In genomic region chr2:33489835-33490431, GRCh38 we compare ENCODE assay signal across 17 cellular contexts.
DNase-seq lines count a peak whose midpoint lies in the region; ATAC-seq and TF ChIP-seq lines count a peak whose summit lies in the region.
"Had no signal": no experiment of that assay in that cellular context is flagged by ENCODE, and none has a peak within 500 bp of the region (broad histone marks: within the 10 kb centered on the region; RNA-seq: fewer than 3 reads in every experiment).

No MANE protein-coding gene starts in this region.

- no peaks in the 10 kb centered on the region for H3K27me3 Mint-ChIP-seq in memory B cell

- H3K9me3 Mint-ChIP-seq in memory B cell, result peaks cover 2% of the 10 kb centered on the region

- peaks cover 17 to 48% (median 29%) of the 10 kb centered on the region in 11 experiments for H3K9me3 ChIP-seq in BLaER1 treated with 17β-estradiol and CSF1 and Interleukin-3, amounts not matched to agents 10 nM and 100 nM (replicated peaks in 1 of 11)
- H3K9me3 ChIP-seq in OCI-LY3 (ENCODE audit: insufficient read depth, low read length), result peaks cover 5% of the 10 kb centered on the region; the same call in 1 of the 2 replicates

- H3K27ac Mint-ChIP-seq in memory B cell, result peak overlapping the region; percentile 78

- H3K4me1 ChIP-seq in BLaER1 treated with 17β-estradiol and CSF1 and Interleukin-3, amounts not matched to agents 10 nM and 100 nM, result peaks cover 10 to 69% (median 25%) of the 10 kb centered on the region in 10 experiments; a peak in 19 of 20 replicates
- H3K4me1 ChIP-seq in OCI-LY3 (ENCODE audit: low read length), result peaks cover 99% of the 10 kb centered on the region

- H3K9ac ChIP-seq in BLaER1 treated with 17β-estradiol and CSF1 and Interleukin-3, amounts not matched to agents 10 nM and 100 nM, result no peak overlapping the region
- H3K9ac ChIP-seq in OCI-LY3 (ENCODE audit: low read length), result peak overlapping the region; percentile 82
- H3K9ac ChIP-seq: GM23248 had no signal

- TF ChIP-seq CTCF in OCI-LY3 (IDR thresholded peaks at IDR 0.05; ENCODE audit: low read depth, low read length), result no peak

- H3K36me3 ChIP-seq in BLaER1 treated with 17β-estradiol and CSF1 and Interleukin-3, amounts not matched to agents 10 nM and 100 nM, result peaks cover 0 to 10% (median 0%) of the 10 kb centered on the region in 11 experiments; a peak in 1 of 22 replicates
- peaks cover 48% of the 10 kb centered on the region for H3K36me3 ChIP-seq in OCI-LY3 (replicated peaks; ENCODE audit: low read depth, low read length)
- H3K36me3 ChIP-seq: SJSA1 had no signal

- ATAC-seq in memory B cell (ENCODE audit: low read depth), result peak; percentile 13
- ATAC-seq in GM21360 (IDR thresholded peaks at IDR 0.05; ENCODE audit: unreplicated experiment), result no peak
- ATAC-seq: HCT116, K562 had no signal

- DNase-seq in memory B cell (ENCODE audit: low spot score in 2 of 2), result no peak
- DNase-seq in NCI-H1048 (lab: John Stamatoyannopoulos, UW), result no peak
- DNase-seq in NCI-H524 (lab: John Stamatoyannopoulos, UW), result no peak
- DNase-seq in AG08395 (ENCODE audit: low spot score), result no peak
- DNase-seq: DMS 273 treated with DMSO at 0.1 percent for 48 hours, GM23248, NCI-H187 treated with DMSO at 0.1 percent for 48 hours, NCI-H446, NCI-H774 had no signal

- peaks cover 51% of the 10 kb centered on the region for H3K4me1 Mint-ChIP-seq in memory B cell

- H3K79me2 ChIP-seq in OCI-LY3 (ENCODE audit: low read length), result peaks cover 92% of the 10 kb centered on the region

- H3K4me3 Mint-ChIP-seq in memory B cell, result peak overlapping the region; percentile 73

- no peaks in the 10 kb centered on the region for H4K20me1 ChIP-seq in BLaER1 treated with 17β-estradiol and CSF1 and Interleukin-3, amounts not matched to agents 10 nM and 100 nM
- no peaks in the 10 kb centered on the region for H4K20me1 ChIP-seq in OCI-LY3 (ENCODE audit: insufficient read depth, low read length)

- H3K4me2 ChIP-seq in BLaER1 treated with 17β-estradiol and CSF1 and Interleukin-3, amounts not matched to agents 10 nM and 100 nM, result peak overlapping the region; percentile 39 to 73 (median 56)
- peak overlapping the region; percentile 70 for H3K4me2 ChIP-seq in OCI-LY3 (ENCODE audit: low read length)

- peaks cover 17% of the 10 kb centered on the region for H3K36me3 Mint-ChIP-seq in memory B cell

- H3K27me3 ChIP-seq in BLaER1 treated with 17β-estradiol and CSF1 and Interleukin-3, amounts not matched to agents 10 nM and 100 nM, result no peaks in the 10 kb centered on the region
- no peaks in the 10 kb centered on the region for H3K27me3 ChIP-seq in OCI-LY3 (ENCODE audit: low read depth, low read length)
- H3K27me3 ChIP-seq: SJSA1 had no signal

- H3K4me3 ChIP-seq in BLaER1 treated with 17β-estradiol and CSF1 and Interleukin-3, amounts not matched to agents 10 nM and 100 nM, result no peak overlapping the region
- H3K4me3 ChIP-seq in GM08714 (ENCODE audit: low read length) (peak overlapping the region; percentile 49; the same call in 1 of the 2 replicates), OCI-LY3 (ENCODE audit: low read length) (peak overlapping the region; percentile 43)
- H3K4me3 ChIP-seq: GM23248, K562, SJSA1 had no signal

- no peak overlapping the region for H2AFZ ChIP-seq in OCI-LY3 (ENCODE audit: low read depth, low read length)
- H2AFZ ChIP-seq: GM23248 had no signal

- H3K27ac ChIP-seq in BLaER1 treated with 17β-estradiol and CSF1 and Interleukin-3, amounts not matched to agents 10 nM and 100 nM, result peak overlapping the region in 5 of 11 experiments; percentile 12 to 48 (median 36); a peak in 8 of 22 replicates
- H3K27ac ChIP-seq in OCI-LY3 (ENCODE audit: low read length), result peak overlapping the region; percentile 97
- H3K27ac ChIP-seq: GM23248, HL-60, SJSA1 had no signal

Comparison
In these comparisons a context has a peak if more than half of its experiments do, and no peak if none do; other contexts are left out.
1. H3K4me3 ChIP-seq: peak in GM08714 (single experiment) and OCI-LY3 (single experiment); none in BLaER1 treated with 17β-estradiol and CSF1 and Interleukin-3, amounts not matched to agents 10 nM and 100 nM (0 of 10).